ENCODE assay signal across 20 cellular contexts in the genomic region with DNA sequence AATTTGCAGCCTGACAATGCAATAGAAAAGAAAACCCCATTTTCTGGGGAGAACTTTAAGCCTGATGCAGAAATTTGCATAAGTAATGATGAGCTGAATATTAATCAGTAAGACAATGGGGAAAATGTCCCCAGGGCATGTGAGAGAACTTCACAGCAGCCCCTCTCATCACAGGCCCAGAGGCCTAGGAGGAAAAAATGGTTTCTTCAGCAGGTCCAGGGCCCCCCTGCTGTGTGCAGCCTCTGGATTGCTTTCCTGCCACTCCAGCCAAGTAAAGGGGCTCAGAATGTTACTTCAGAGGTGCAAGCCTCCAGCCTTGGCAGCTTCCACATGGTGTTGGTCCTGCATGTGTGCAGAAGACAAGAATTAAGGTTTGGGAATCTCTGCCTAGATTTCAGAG.
DNase-seq lines count a peak whose midpoint lies in the region; ATAC-seq, FAIRE-seq and TF ChIP-seq lines count a peak whose summit lies in the region.
"Had no signal": no experiment of that assay in that cellular context is flagged by ENCODE, and none has a peak within 500 bp of the region (broad histone marks: within the 10 kb centered on the region; RNA-seq: fewer than 3 reads in every experiment).

No MANE protein-coding gene starts in this region.

- H2AK5ac ChIP-seq in mesendoderm (ENCODE audit: low read length): no peak overlapping the region

- no peak for TF ChIP-seq CTCF in A549 (IDR thresholded peaks at IDR 0.05)
- no peak for TF ChIP-seq CTCF in K562 (IDR thresholded peaks at IDR 0.05 in 2 of 3, conservative IDR thresholded peaks at IDR 0.05 in 1 of 3; ENCODE audit: insufficient read depth in 2 of 3, low read depth in 1 of 3, low read length in 3 of 3)

- H3K4me1 ChIP-seq in A549: no peaks in the 10 kb centered on the region
- H3K4me1 ChIP-seq in BLaER1 treated with 17β-estradiol and CSF1 and Interleukin-3, amounts not matched to agents 10 nM and 100 nM: peaks cover 0 to 13% (median 0%) of the 10 kb centered on the region in 10 experiments; a peak in 2 of 20 replicates
- no peaks in the 10 kb centered on the region for H3K4me1 ChIP-seq in K562 (replicated peaks in 1 of 2; ENCODE audit: control insufficient read depth in 2 of 2, insufficient read depth in 2 of 2, low read length in 2 of 2)
- H3K4me1 ChIP-seq in mesendoderm (ENCODE audit: control insufficient read depth, low read depth, low read length): no peaks in the 10 kb centered on the region
- H3K4me1 ChIP-seq: HAP-1 had no signal

- H3K18ac ChIP-seq in mesendoderm (ENCODE audit: low read length): no peak overlapping the region

- H2AFZ ChIP-seq in K562 (ENCODE audit: low read depth, low read length): no peak overlapping the region
- H2AFZ ChIP-seq: GM23248 had no signal

- in situ Hi-C loops in K562 (cut with MboI): no loop called here

- H3K27ac ChIP-seq in A549 (no peak overlapping the region), K562 (ENCODE audit: extremely low read depth, low read depth, low read length) (no peak overlapping the region), mesendoderm (ENCODE audit: low read depth, low read length) (no peak overlapping the region)
- peak overlapping the region in 9 of 11 experiments; percentile 21 to 71 (median 48); a peak in 14 of 22 replicates for H3K27ac ChIP-seq in BLaER1 treated with 17β-estradiol and CSF1 and Interleukin-3, amounts not matched to agents 10 nM and 100 nM
- H3K27ac ChIP-seq: GM23248 had no signal

- H3K36me3 ChIP-seq in BLaER1 treated with 17β-estradiol and CSF1 and Interleukin-3, amounts not matched to agents 10 nM and 100 nM: peaks cover 0 to 12% (median 7%) of the 10 kb centered on the region in 11 experiments; a peak in 6 of 22 replicates
- H3K36me3 ChIP-seq in K562 (ENCODE audit: control insufficient read depth, insufficient read depth, low read length) (no peaks in the 10 kb centered on the region), mesendoderm (ENCODE audit: control insufficient read depth, insufficient read depth, low read length) (no peaks in the 10 kb centered on the region)
- H3K36me3 ChIP-seq: HAP-1 had no signal

- H3K27me3 ChIP-seq in BLaER1 treated with 17β-estradiol and CSF1 and Interleukin-3, amounts not matched to agents 10 nM and 100 nM: no peaks in the 10 kb centered on the region
- no peaks in the 10 kb centered on the region for H3K27me3 ChIP-seq in K562 (ENCODE audit: control insufficient read depth in 2 of 2, insufficient read depth in 2 of 2, low read length in 2 of 2)
- no peaks in the 10 kb centered on the region for H3K27me3 ChIP-seq in mesendoderm (ENCODE audit: insufficient read depth, low read length, poor library complexity)

- H2BK120ac ChIP-seq in mesendoderm (ENCODE audit: low read depth, low read length): no peak overlapping the region

- TF ChIP-seq POLR2A in A549 (IDR thresholded peaks at IDR 0.05; ENCODE audit: low read length) (no peak), K562 (conservative IDR thresholded peaks at IDR 0.05) (no peak)

- CTCF ChIA-PET in A549 (lab: Yijun Ruan, JAX) (interaction anchor here (0.9 to 1.1 kb wide), 2 partner anchors 9 to 89 kb away, joined by 3 read pairs; no protein-coding TSS in a partner anchor), K562 (lab: Yijun Ruan, JAX; ENCODE audit: low intra/inter-chr PET ratio) (no interaction called here)

- BruUV-seq in K562 (replicated peaks; lab: Mats Ljungman, UMichigan): no TSS peak

- H3K9me3 ChIP-seq in A549 (peaks cover 25% of the 10 kb centered on the region; the same call in 2 of the 3 replicates), K562 (replicated peaks; ENCODE audit: control insufficient read depth, insufficient read depth, low read depth, low read length) (no peaks in the 10 kb centered on the region)
- H3K9me3 ChIP-seq in BLaER1 treated with 17β-estradiol and CSF1 and Interleukin-3, amounts not matched to agents 10 nM and 100 nM (replicated peaks in 1 of 11): peaks cover 28 to 53% (median 44%) of the 10 kb centered on the region in 11 experiments

- ATAC-seq in A549: no peak
- ATAC-seq in K562: no peak
- ATAC-seq in GM19328 (IDR thresholded peaks at IDR 0.05; ENCODE audit: unreplicated experiment): no peak
- ATAC-seq: GM12878 had no signal

- POLR2A ChIA-PET in A549 (lab: Yijun Ruan, JAX): no interaction called here
- POLR2A ChIA-PET in K562 (lab: Yijun Ruan, JAX): no interaction called here

- H3K79me2 ChIP-seq in K562 (ENCODE audit: control insufficient read depth, insufficient read depth, low read length) (no peaks in the 10 kb centered on the region), mesendoderm (ENCODE audit: control insufficient read depth, insufficient read depth, low read length) (no peaks in the 10 kb centered on the region)

- no peak overlapping the region for H2BK5ac ChIP-seq in mesendoderm (ENCODE audit: low read length)

- no peaks in the 10 kb centered on the region for H3K79me1 ChIP-seq in mesendoderm (ENCODE audit: low read length)

- no peak overlapping the region for H4K5ac ChIP-seq in mesendoderm (ENCODE audit: low read length)

- no peak for TF ChIP-seq RAD21 in A549 (conservative IDR thresholded peaks at IDR 0.05 in 1 of 2, IDR thresholded peaks at IDR 0.05 in 1 of 2)
- TF ChIP-seq RAD21 in K562 (CRISPR knock-in tag; conservative IDR thresholded peaks at IDR 0.05 in 1 of 2, IDR thresholded peaks at IDR 0.05 in 1 of 2): no peak

- no peak overlapping the region for H4K8ac ChIP-seq in mesendoderm (ENCODE audit: low read depth, low read length)

- no peaks in the 10 kb centered on the region for H3K9me1 ChIP-seq in K562 (ENCODE audit: control insufficient read depth, insufficient read depth, low read length)

- no peak overlapping the region for H3K9ac ChIP-seq in BLaER1 treated with 17β-estradiol and CSF1 and Interleukin-3, amounts not matched to agents 10 nM and 100 nM
- H3K9ac ChIP-seq in K562 (ENCODE audit: insufficient read depth in 1 of 2, low read depth in 2 of 2, low read length in 2 of 2) (no peak overlapping the region), mesendoderm (ENCODE audit: low read length) (no peak overlapping the region)
- H3K9ac ChIP-seq: GM23248 had no signal

- no peaks in the 10 kb centered on the region for H4K20me1 ChIP-seq in BLaER1 treated with 17β-estradiol and CSF1 and Interleukin-3, amounts not matched to agents 10 nM and 100 nM
- no peaks in the 10 kb centered on the region for H4K20me1 ChIP-seq in K562 (replicated peaks; ENCODE audit: control insufficient read depth, insufficient read depth, low read length)

- no peak for DNase-seq in A549 (ENCODE audit: low read depth in 1 of 2, low spot score in 1 of 2)
- peak in 1 of 4 experiments; percentile 1 for DNase-seq in K562 (ENCODE audit: extremely low read depth in 1 of 4, low spot score in 3 of 4)
- DNase-seq in mesendoderm: peak; percentile 10
- no peak for DNase-seq in HuH-7.5 (ENCODE audit: low spot score)
- DNase-seq in GM19240 (ENCODE audit: insufficient read length, low spot score): no peak
- DNase-seq: 8988T; CD4-positive, alpha-beta T cell; CD8-positive, alpha-beta memory T cell; DMS 273 treated with DMSO at 0.1 percent for 48 hours; DMS79; EL; GDM1; GM23248 had no signal

- H3K23ac ChIP-seq in mesendoderm (ENCODE audit: low read length): no peak overlapping the region

- FAIRE-seq in A549 (lab: Jason Lieb, UNC) (no peak), K562 (lab: Jason Lieb, UNC) (no peak)
- FAIRE-seq: D721Med, GM12878, GM19239, H54 had no signal

- H3K56ac ChIP-seq in mesendoderm (ENCODE audit: low read length): no peak overlapping the region

- H3K4ac ChIP-seq in mesendoderm (ENCODE audit: low read depth, low read length): no peak overlapping the region

- H3K4me2 ChIP-seq in A549: no peak overlapping the region
- no peak overlapping the region for H3K4me2 ChIP-seq in BLaER1 treated with 17β-estradiol and CSF1 and Interleukin-3, amounts not matched to agents 10 nM and 100 nM
- no peak overlapping the region for H3K4me2 ChIP-seq in K562 (ENCODE audit: insufficient read depth, low read length)
- no peak overlapping the region for H3K4me2 ChIP-seq in mesendoderm (ENCODE audit: low read length)

- intact Hi-C loops in K562 (cut with micrococcal nuclease): no loop called here

- no peak overlapping the region for H2BK15ac ChIP-seq in mesendoderm (replicated peaks; ENCODE audit: low read depth)

- TF ChIP-seq EP300 in A549 (IDR thresholded peaks at IDR 0.05) (no peak), K562 (IDR thresholded peaks at IDR 0.05; ENCODE audit: low read length) (no peak)

- H3K4me3 ChIP-seq in A549 (no peak overlapping the region), K562 (no peak overlapping the region), mesendoderm (ENCODE audit: low read length) (no peak overlapping the region)
- H3K4me3 ChIP-seq in BLaER1 treated with 17β-estradiol and CSF1 and Interleukin-3, amounts not matched to agents 10 nM and 100 nM: peak overlapping the region in 8 of 10 experiments; percentile 5 to 42 (median 20); a peak in 7 of 20 replicates
- H3K4me3 ChIP-seq: GM12878, GM23248, HAP-1 had no signal

TF ChIP-seq in A549, 52 proteins besides CTCF, POLR2A, EP300 and RAD21 (continues in another document):
- TF ChIP-seq ZFP36 (IDR thresholded peaks at IDR 0.05; ENCODE audit: borderline replicate concordance, partially characterized antibody) (peak; percentile 88), HOXA7 (CRISPR knock-in tag; IDR thresholded peaks at IDR 0.05) (no peak), EHMT2 (IDR thresholded peaks at IDR 0.05; ENCODE audit: low read depth) (no peak)
- TF ChIP-seq, protein P1, sequence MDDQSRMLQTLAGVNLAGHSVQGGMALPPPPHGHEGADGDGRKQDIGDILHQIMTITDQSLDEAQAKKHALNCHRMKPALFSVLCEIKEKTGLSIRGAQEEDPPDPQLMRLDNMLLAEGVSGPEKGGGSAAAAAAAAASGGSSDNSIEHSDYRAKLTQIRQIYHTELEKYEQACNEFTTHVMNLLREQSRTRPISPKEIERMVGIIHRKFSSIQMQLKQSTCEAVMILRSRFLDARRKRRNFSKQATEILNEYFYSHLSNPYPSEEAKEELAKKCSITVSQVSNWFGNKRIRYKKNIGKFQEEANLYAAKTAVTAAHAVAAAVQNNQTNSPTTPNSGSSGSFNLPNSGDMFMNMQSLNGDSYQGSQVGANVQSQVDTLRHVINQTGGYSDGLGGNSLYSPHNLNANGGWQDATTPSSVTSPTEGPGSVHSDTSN (IDR thresholded peaks at IDR 0.05): no peak

TF ChIP-seq in K562, 482 proteins besides CTCF, POLR2A, EP300 and RAD21 (continues in another document):
- no peak for TF ChIP-seq SAFB (IDR thresholded peaks at IDR 0.05; ENCODE audit: borderline replicate concordance, low read depth, low read length)
- TF ChIP-seq, protein P2, sequence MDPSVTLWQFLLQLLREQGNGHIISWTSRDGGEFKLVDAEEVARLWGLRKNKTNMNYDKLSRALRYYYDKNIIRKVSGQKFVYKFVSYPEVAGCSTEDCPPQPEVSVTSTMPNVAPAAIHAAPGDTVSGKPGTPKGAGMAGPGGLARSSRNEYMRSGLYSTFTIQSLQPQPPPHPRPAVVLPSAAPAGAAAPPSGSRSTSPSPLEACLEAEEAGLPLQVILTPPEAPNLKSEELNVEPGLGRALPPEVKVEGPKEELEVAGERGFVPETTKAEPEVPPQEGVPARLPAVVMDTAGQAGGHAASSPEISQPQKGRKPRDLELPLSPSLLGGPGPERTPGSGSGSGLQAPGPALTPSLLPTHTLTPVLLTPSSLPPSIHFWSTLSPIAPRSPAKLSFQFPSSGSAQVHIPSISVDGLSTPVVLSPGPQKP (CRISPR knock-in tag; IDR thresholded peaks at IDR 0.05): no peak

Comparison
In these comparisons a context has a peak if more than half of its experiments do, and no peak if none do; other contexts are left out.
1. H3K27ac ChIP-seq: peak in BLaER1 treated with 17β-estradiol and CSF1 and Interleukin-3, amounts not matched to agents 10 nM and 100 nM (9 of 11); none in A549 (0 of 2), K562 (single experiment) and mesendoderm (single experiment).
2. H3K4me3 ChIP-seq: peak in BLaER1 treated with 17β-estradiol and CSF1 and Interleukin-3, amounts not matched to agents 10 nM and 100 nM (8 of 10); none in A549 (single experiment), K562 (single experiment) and mesendoderm (single experiment).